In the genomic region with DNA sequence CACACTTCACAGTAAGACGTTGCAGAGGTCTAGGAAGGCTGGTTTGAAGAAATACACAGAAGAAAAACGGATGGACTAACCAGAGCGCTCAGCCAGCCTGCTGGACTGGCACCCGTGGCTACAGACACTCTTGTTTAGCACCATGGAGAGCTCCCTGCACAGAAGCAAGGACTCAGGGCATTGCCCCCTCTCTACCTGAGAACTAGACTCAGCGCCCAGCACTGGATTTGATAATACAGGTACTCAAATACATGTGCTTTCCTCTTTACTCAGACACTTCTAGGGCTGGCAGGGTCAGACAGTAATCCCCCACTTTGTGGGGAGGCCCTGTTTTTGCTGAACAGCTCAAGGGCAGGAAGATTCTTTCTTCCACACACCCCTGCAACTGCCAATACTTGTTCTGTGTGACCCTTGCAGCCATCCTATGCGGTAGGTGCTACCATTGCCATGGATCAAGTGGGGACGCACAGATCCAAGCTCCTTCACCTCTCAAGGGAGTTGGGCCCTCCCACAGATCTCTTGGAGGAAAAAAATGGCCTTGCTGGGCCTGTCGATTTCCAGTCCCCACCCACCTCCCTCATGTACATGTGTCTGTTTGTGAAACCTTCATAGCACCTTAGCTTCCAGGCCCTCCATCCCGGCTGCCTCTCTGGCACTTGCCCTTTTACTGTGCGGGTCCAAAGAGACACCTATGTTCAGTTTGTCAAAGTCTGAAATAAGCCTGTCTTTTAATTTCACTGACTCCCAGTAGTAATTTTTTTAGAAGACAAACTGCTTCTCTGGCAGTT, we compare ENCODE assay signal across 11 cellular contexts. TPM values are rescaled to one million over a fixed set of nuclear protein-coding genes. Genes with fewer than 3 reads are reported as not detected.
DNase-seq lines count a peak whose midpoint lies in the region; ATAC-seq, FAIRE-seq and TF ChIP-seq lines count a peak whose summit lies in the region.
"Had no signal": no experiment of that assay in that cellular context is flagged by ENCODE, and none has a peak within 500 bp of the region (broad histone marks: within the 10 kb centered on the region; RNA-seq: fewer than 3 reads in every experiment).

No MANE protein-coding gene starts in this region.

- FAIRE-seq in RCC 7860 (lab: Jason Lieb, UNC): no peak
- FAIRE-seq: colon had no signal

- ATAC-seq in stimulated activated memory B cell treated with anti-CD40 and anti-IgM and Interleukin-4, amounts not matched to agents 10 μg/mL and 1 μg/mL and 100 μg/mL, for 72 hours: no peak
- ATAC-seq in GM21423 (IDR thresholded peaks at IDR 0.05; ENCODE audit: unreplicated experiment): no peak

- H3K27ac ChIP-seq in OCI-LY7 (ENCODE audit: low read depth, low read length, poor library complexity, severe bottlenecking) (no peak overlapping the region), epithelial cell of prostate (no peak overlapping the region), neural progenitor cell (no peak overlapping the region)
- H3K27ac ChIP-seq: thoracic aorta had no signal

- no peak overlapping the region for H3K27ac Mint-ChIP-seq in neural progenitor cell
- H3K27ac Mint-ChIP-seq in stimulated activated memory B cell treated with anti-CD40 and anti-IgM and Interleukin-4, amounts not matched to agents 10 μg/mL and 1 μg/mL and 100 μg/mL, for 72 hours: no peak overlapping the region
- H3K27ac Mint-ChIP-seq in osteocyte (ENCODE audit: unreplicated experiment): no peak overlapping the region

- H3K4me3 ChIP-seq in H7 (ENCODE audit: insufficient read depth, low read depth, low read length) (no peak overlapping the region), OCI-LY7 (ENCODE audit: low read depth, low read length, poor library complexity, severe bottlenecking) (no peak overlapping the region), neural progenitor cell (no peak overlapping the region)
- H3K4me3 ChIP-seq: thoracic aorta had no signal

- H3K4me1 ChIP-seq in OCI-LY7 (ENCODE audit: insufficient read depth, low read length, poor library complexity, severe bottlenecking): peaks cover 14% of the 10 kb centered on the region
- peaks cover 11% of the 10 kb centered on the region for H3K4me1 ChIP-seq in neural progenitor cell

- H3K27me3 ChIP-seq in H7 (ENCODE audit: control insufficient read depth, insufficient read depth, low read length): no peaks in the 10 kb centered on the region; the same call in 1 of the 2 replicates
- H3K27me3 ChIP-seq in neural progenitor cell: no peaks in the 10 kb centered on the region

- no peaks in the 10 kb centered on the region for H3K36me3 ChIP-seq in H7 (replicated peaks; ENCODE audit: control insufficient read depth, insufficient read depth, low read length)
- H3K36me3 ChIP-seq in OCI-LY7 (ENCODE audit: insufficient read depth, low read length): no peaks in the 10 kb centered on the region
- no peaks in the 10 kb centered on the region for H3K36me3 ChIP-seq in neural progenitor cell
- H3K36me3 ChIP-seq: thoracic aorta had no signal

- POLR2A ChIA-PET in OCI-LY7 (lab: Charles Lee): interaction anchor here (0.5 kb wide), 1 partner anchor 64 kb away, joined by 3 read pairs; no protein-coding TSS in a partner anchor

- H3K79me2 ChIP-seq in OCI-LY7 (ENCODE audit: insufficient read depth, low read depth, low read length) (no peaks in the 10 kb centered on the region), neural progenitor cell (ENCODE audit: low read depth) (no peaks in the 10 kb centered on the region)

- H4K20me1 ChIP-seq in OCI-LY7 (ENCODE audit: insufficient read depth, low read length) (no peaks in the 10 kb centered on the region), neural progenitor cell (ENCODE audit: low read depth) (peaks cover 23% of the 10 kb centered on the region)

- intact Hi-C loops in OCI-LY7 (cut with micrococcal nuclease; ENCODE audit: unreplicated experiment): loop anchor here (10.0 kb wide), 1 partner anchor 155 kb away; the partner anchor contains the start of genes PI4KA and SNAP29

- no peak for TF ChIP-seq CTCF in OCI-LY7 (conservative IDR thresholded peaks at IDR 0.05; ENCODE audit: low read length)
- TF ChIP-seq CTCF in neural progenitor cell (IDR thresholded peaks at IDR 0.05): no peak
- no peak for TF ChIP-seq CTCF in osteocyte (IDR thresholded peaks at IDR 0.05)

- no TSS peak for BruUV-seq in OCI-LY7 (replicated peaks; lab: Mats Ljungman, UMichigan)

- CTCF ChIA-PET in OCI-LY7 (lab: Charles Lee; ENCODE audit: unreplicated experiment): no interaction called here

- H3K9me3 Mint-ChIP-seq in neural progenitor cell (no peaks in the 10 kb centered on the region), osteocyte (ENCODE audit: unreplicated experiment) (no peaks in the 10 kb centered on the region)
- no peaks in the 10 kb centered on the region for H3K9me3 Mint-ChIP-seq in stimulated activated memory B cell treated with anti-CD40 and anti-IgM and Interleukin-4, amounts not matched to agents 10 μg/mL and 1 μg/mL and 100 μg/mL, for 72 hours

- H3K9me2 ChIP-seq in OCI-LY7 (ENCODE audit: insufficient read depth, low read length): no peaks in the 10 kb centered on the region

- H3K27me3 Mint-ChIP-seq in neural progenitor cell (ENCODE audit: insufficient read depth, low read depth) (peaks cover 7% of the 10 kb centered on the region), osteocyte (ENCODE audit: unreplicated experiment) (no peaks in the 10 kb centered on the region)
- H3K27me3 Mint-ChIP-seq in stimulated activated memory B cell treated with anti-CD40 and anti-IgM and Interleukin-4, amounts not matched to agents 10 μg/mL and 1 μg/mL and 100 μg/mL, for 72 hours: no peaks in the 10 kb centered on the region

- H3K9me3 ChIP-seq in OCI-LY7 (ENCODE audit: low read length) (no peaks in the 10 kb centered on the region), neural progenitor cell (ENCODE audit: low read depth) (no peaks in the 10 kb centered on the region)
- H3K9me3 ChIP-seq: thoracic aorta had no signal

- H3K4me3 Mint-ChIP-seq in neural progenitor cell (no peak overlapping the region), osteocyte (ENCODE audit: unreplicated experiment) (no peak overlapping the region)
- H3K4me3 Mint-ChIP-seq in stimulated activated memory B cell treated with anti-CD40 and anti-IgM and Interleukin-4, amounts not matched to agents 10 μg/mL and 1 μg/mL and 100 μg/mL, for 72 hours: no peak overlapping the region

- H3K4me1 Mint-ChIP-seq in neural progenitor cell (peaks cover 39% of the 10 kb centered on the region), osteocyte (ENCODE audit: unreplicated experiment) (peaks cover 13% of the 10 kb centered on the region)
- peaks cover 17% of the 10 kb centered on the region for H3K4me1 Mint-ChIP-seq in stimulated activated memory B cell treated with anti-CD40 and anti-IgM and Interleukin-4, amounts not matched to agents 10 μg/mL and 1 μg/mL and 100 μg/mL, for 72 hours

- peak; percentile 85 for DNase-seq in H7
- DNase-seq in OCI-LY7 (ENCODE audit: low spot score): peak; percentile 62
- DNase-seq in epithelial cell of prostate (ENCODE audit: low read depth, low spot score): peak; percentile 10
- DNase-seq in neural progenitor cell (ENCODE audit: low spot score): peak; percentile 88
- no peak for DNase-seq in osteocyte (ENCODE audit: extremely low spot score, unreplicated experiment)
- no peak for DNase-seq in RCC 7860 (ENCODE audit: low spot score)

- H3K36me3 Mint-ChIP-seq in neural progenitor cell: peaks cover 26% of the 10 kb centered on the region
- no peaks in the 10 kb centered on the region for H3K36me3 Mint-ChIP-seq in stimulated activated memory B cell treated with anti-CD40 and anti-IgM and Interleukin-4, amounts not matched to agents 10 μg/mL and 1 μg/mL and 100 μg/mL, for 72 hours
- no peaks in the 10 kb centered on the region for H3K36me3 Mint-ChIP-seq in osteocyte (ENCODE audit: unreplicated experiment)

- H3K9ac ChIP-seq in neural progenitor cell: no peak overlapping the region

- H3F3A ChIP-seq in neural progenitor cell (ENCODE audit: low read depth): peaks cover 21% of the 10 kb centered on the region

- H2AFZ ChIP-seq in OCI-LY7 (ENCODE audit: low read length): no peak overlapping the region
- H2AFZ ChIP-seq in neural progenitor cell (replicated peaks): no peak overlapping the region

- H3K4me2 ChIP-seq in OCI-LY7 (ENCODE audit: low read length) (no peak overlapping the region), neural progenitor cell (no peak overlapping the region)

RNA-seq across cellular contexts. Expression of gene P2RX6, which starts 5.1 kb away (rescaled TPM):
- total RNA-seq in H7 (2014; rRNA removed; shearing (Covaris generic)): 0.26 and 0.31 TPM in 2 replicates
- total RNA-seq in OCI-LY7 (2014; rRNA removed; shearing (Covaris generic)): 0.06 TPM in 1 of 2 replicates, not detected in the other
- total RNA-seq in OCI-LY7 (2022): 0.30 and 0.32 TPM in 2 replicates
- 0.36 and 0.53 TPM in 2 replicates for total RNA-seq in neural progenitor cell (ENCODE audit: low replicate concordance)
- total RNA-seq in osteocyte: 2.6 and 3.5 TPM in 2 replicates

RNA-seq across cellular contexts. Expression of gene THAP7, which starts 7.9 kb away (rescaled TPM):
- total RNA-seq in H7 (2014; rRNA removed; shearing (Covaris generic)): 42.7 and 49.1 TPM in 2 replicates
- 60.4 and 73.0 TPM in 2 replicates for total RNA-seq in OCI-LY7 (2014; rRNA removed; shearing (Covaris generic))
- total RNA-seq in OCI-LY7 (2022) (35.8 and 36.3 TPM in 2 replicates), neural progenitor cell (ENCODE audit: low replicate concordance) (14.7 and 29.2 TPM in 2 replicates), osteocyte (24.8 and 27.0 TPM in 2 replicates)

RNA-seq across cellular contexts. Expression of gene SLC7A4, which starts 22.5 kb away (rescaled TPM):
- not detected in 2 replicates for total RNA-seq in H7 (2014; rRNA removed; shearing (Covaris generic))
- total RNA-seq in OCI-LY7 (2014; rRNA removed; shearing (Covaris generic)): not detected in 2 replicates
- total RNA-seq in OCI-LY7 (2022) (not detected in 2 replicates), neural progenitor cell (ENCODE audit: low replicate concordance) (0.34 TPM in 1 of 2 replicates, not detected in the other), osteocyte (not detected in 2 replicates)

RNA-seq across cellular contexts. Expression of gene LZTR1, which starts 27.7 kb away (rescaled TPM):
- total RNA-seq in H7 (2014; rRNA removed; shearing (Covaris generic)): 28.3 and 34.0 TPM in 2 replicates
- total RNA-seq in OCI-LY7 (2014; rRNA removed; shearing (Covaris generic)): 46.8 and 48.3 TPM in 2 replicates
- 54.9 and 61.8 TPM in 2 replicates for total RNA-seq in OCI-LY7 (2022)
- 21.9 and 39.4 TPM in 2 replicates for total RNA-seq in neural progenitor cell (ENCODE audit: low replicate concordance)
- 89.4 and 91.5 TPM in 2 replicates for total RNA-seq in osteocyte

RNA-seq across cellular contexts. Expression of gene LRRC74B, which starts 35.9 kb away (rescaled TPM):
- not detected in 2 replicates for total RNA-seq in H7 (2014; rRNA removed; shearing (Covaris generic))
- not detected in 2 replicates for total RNA-seq in OCI-LY7 (2014; rRNA removed; shearing (Covaris generic))
- total RNA-seq in OCI-LY7 (2022) (not detected in 2 replicates), neural progenitor cell (ENCODE audit: low replicate concordance) (not detected in 2 replicates), osteocyte (not detected in 2 replicates)
- total RNA-seq: posterior vena cava, thoracic aorta had no signal

Comparison
In these comparisons a context has a peak if more than half of its experiments do, and no peak if none do; other contexts are left out.
1. DNase-seq: peak in H7 (single experiment), OCI-LY7 (single experiment), epithelial cell of prostate (single experiment) and neural progenitor cell (single experiment); none in osteocyte (single experiment) and RCC 7860 (single experiment).